In the genomic region with DNA sequence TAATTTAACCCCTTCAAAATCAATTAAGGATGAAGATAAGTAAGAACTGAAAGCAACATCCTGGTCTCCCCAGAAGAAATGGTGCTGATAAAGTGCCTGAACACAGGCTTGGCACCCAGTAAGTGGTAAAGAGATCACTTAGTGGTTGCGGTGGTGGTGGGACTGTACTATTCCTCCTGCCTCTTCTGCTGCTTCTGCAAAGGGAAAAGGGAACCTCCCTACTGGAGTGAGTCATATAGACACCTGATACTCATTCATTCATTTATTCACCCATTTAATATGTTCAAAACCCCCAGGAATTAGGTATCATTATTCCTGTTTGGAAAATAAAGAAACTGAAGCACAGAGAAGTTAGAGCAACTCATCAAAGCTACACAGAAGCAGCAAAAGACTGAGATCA, we compare ENCODE assay signal across 18 cellular contexts.
"Had no signal": no experiment of that assay in that cellular context is flagged by ENCODE, and none has a peak within 500 bp of the region (broad histone marks: within the 10 kb centered on the region; RNA-seq: fewer than 3 reads in every experiment).

No MANE protein-coding gene starts in this region.

- H3K36me3 Mint-ChIP-seq: stimulated activated effector memory CD8-positive, alpha-beta T cell treated with anti-CD3 and anti-CD28 coated beads, Interleukin-12 subunit alpha, Interleukin-12 subunit beta, amount 100 ng/mL, for 72 hours had no signal

- ATAC-seq: left lung; mucosa of descending colon; naive thymus-derived CD8-positive, alpha-beta T cell; SK-N-SH treated with all-trans-retinoic acid at 6 μM for 48 hours; T-helper 17 cell; WTC11 had no signal

- H3K4me1 Mint-ChIP-seq: WTC11 had no signal

- H3K4me1 ChIP-seq: ascending aorta, left lung, thyroid gland had no signal

- H3K4me3 ChIP-seq: ascending aorta, left lung, mucosa of descending colon, thyroid gland had no signal

- H3K9me3 ChIP-seq: thyroid gland had no signal

- H3K4me3 Mint-ChIP-seq: naive thymus-derived CD8-positive, alpha-beta T cell; stimulated activated effector memory CD8-positive, alpha-beta T cell treated with anti-CD3 and anti-CD28 coated beads, Interleukin-12 subunit alpha, Interleukin-12 subunit beta, amount 100 ng/mL, for 72 hours; T-helper 17 cell; WTC11 had no signal

- H3K36me3 ChIP-seq: ascending aorta, left lung, thyroid gland had no signal

- H3K27ac ChIP-seq: ascending aorta, left lung, thyroid gland had no signal

- DNase-seq: activated CD4-positive, alpha-beta T cell treated with anti-CD3 and anti-CD28 coated beads, Interleukin-2, amount 50 U/mL, for 1 hour; activated T-cell treated with anti-CD3 and anti-CD28 coated beads, Interleukin-2, amount 50 U/mL, for 48 hours; erythroblast; hippocampal formation; left lung; mucosa of descending colon; naive thymus-derived CD8-positive, alpha-beta T cell; nucleus accumbens; posterior cingulate gyrus; T-helper 17 cell; thyroid gland had no signal

- H3K27ac Mint-ChIP-seq: naive thymus-derived CD8-positive, alpha-beta T cell; stimulated activated effector memory CD8-positive, alpha-beta T cell treated with anti-CD3 and anti-CD28 coated beads, Interleukin-12 subunit alpha, Interleukin-12 subunit beta, amount 100 ng/mL, for 72 hours; T-helper 17 cell; WTC11 had no signal

- H3K27me3 Mint-ChIP-seq: naive thymus-derived CD8-positive, alpha-beta T cell; T-helper 17 cell had no signal

- H3K27me3 ChIP-seq: ascending aorta, left lung, thyroid gland had no signal

- FAIRE-seq: bronchial epithelial cell, keratinocyte, TTC549 had no signal
